In genomic region chr18:58228762-58229161, GRCh38 we compare ENCODE assay signal across 19 cellular contexts.
DNase-seq lines count a peak whose midpoint lies in the region; ATAC-seq and TF ChIP-seq lines count a peak whose summit lies in the region.
"Had no signal": no experiment of that assay in that cellular context is flagged by ENCODE, and none has a peak within 500 bp of the region (broad histone marks: within the 10 kb centered on the region; RNA-seq: fewer than 3 reads in every experiment).

No MANE protein-coding gene starts in this region.

- no peaks in the 10 kb centered on the region for H3K27me3 Mint-ChIP-seq in WTC11 (ENCODE audit: low read depth)
- H3K27me3 Mint-ChIP-seq: IgD-negative memory B cell had no signal

- H3K27ac Mint-ChIP-seq in WTC11: peak overlapping the region; percentile 69
- H3K27ac Mint-ChIP-seq: IgD-negative memory B cell had no signal

- TF ChIP-seq EP300 in stomach (IDR thresholded peaks at IDR 0.05): no peak

- H3K4me3 Mint-ChIP-seq in WTC11: no peak overlapping the region
- H3K4me3 Mint-ChIP-seq: CD4-positive, CD25-positive, alpha-beta regulatory T cell; IgD-negative memory B cell had no signal

- peaks cover 53% of the 10 kb centered on the region for H3K4me1 ChIP-seq in iPS-20b (ENCODE audit: insufficient read depth, low read length)
- H3K4me1 ChIP-seq in stomach: peaks cover 46 to 97% (median 78%) of the 10 kb centered on the region in 4 donors

- ATAC-seq in WTC11: peak; percentile 81
- ATAC-seq in GM21717 (IDR thresholded peaks at IDR 0.05; ENCODE audit: unreplicated experiment): no peak

- 50 to 75% (median 59%) methylated on average over 7 of the region's 7 CpGs for WGBS in stomach, 5 donors

- peaks cover 5% of the 10 kb centered on the region; the same call in 1 of the 2 replicates for H3K9me3 Mint-ChIP-seq in WTC11
- H3K9me3 Mint-ChIP-seq: CD4-positive, CD25-positive, alpha-beta regulatory T cell had no signal

- no peak overlapping the region for H3K27ac ChIP-seq in iPS-20b (ENCODE audit: low read length)
- peak overlapping the region; percentile 68 to 93 (median 71) for H3K27ac ChIP-seq in stomach
- no peak overlapping the region for H3K27ac ChIP-seq in substantia nigra (ENCODE audit: low read depth, low read length, poor library complexity, severe bottlenecking)
- H3K27ac ChIP-seq in RWPE1: no peak overlapping the region
- H3K27ac ChIP-seq: Peyer's patch had no signal

- H3K9me3 ChIP-seq in iPS-20b (ENCODE audit: insufficient read depth, low read depth, low read length) (no peaks in the 10 kb centered on the region), stomach (no peaks in the 10 kb centered on the region)
- H3K9me3 ChIP-seq: HAP-1, Peyer's patch had no signal

- peaks cover 3% of the 10 kb centered on the region for H3K36me3 Mint-ChIP-seq in WTC11
- H3K36me3 Mint-ChIP-seq: CD4-positive, CD25-positive, alpha-beta regulatory T cell had no signal

- POLR2A ChIA-PET in WTC11 (lab: Charles Lee) (no interaction called here), RWPE1 (lab: Yijun Ruan, JAX; ENCODE audit: low non-redundant PET) (no interaction called here)

- no peak overlapping the region for H3K9ac ChIP-seq in iPS-20b (ENCODE audit: low read depth, low read length)

- intact Hi-C loops in stomach (cut with DNase I; ENCODE audit: low total_unique reads): no loop called here

- CTCF ChIA-PET in WTC11 (lab: Charles Lee) (interaction anchor here (0.9 to 4.9 kb wide), 4 partner anchors 34 to 185 kb away, joined by 3 to 19 read pairs (median 3); partner anchors contain the start of gene NEDD4L), RWPE1 (lab: Yijun Ruan, JAX) (interaction anchor here (0.6 kb wide), 1 partner anchor 71 kb away, joined by 4 read pairs; no protein-coding TSS in a partner anchor)

- no peak for TF ChIP-seq POLR2A in stomach (IDR thresholded peaks at IDR 0.05)

- H3K4me1 Mint-ChIP-seq in WTC11: peaks cover 83% of the 10 kb centered on the region
- H3K4me1 Mint-ChIP-seq: CD4-positive, CD25-positive, alpha-beta regulatory T cell had no signal

- no peak for TF ChIP-seq CTCF in WTC11 (IDR thresholded peaks at IDR 0.05)
- TF ChIP-seq CTCF in stomach (IDR thresholded peaks at IDR 0.05): no peak
- TF ChIP-seq CTCF in RWPE1 (conservative IDR thresholded peaks at IDR 0.05; ENCODE audit: low read depth): no peak

- H3K36me3 ChIP-seq in H7 (replicated peaks; ENCODE audit: control insufficient read depth, insufficient read depth, low read length) (no peaks in the 10 kb centered on the region), iPS-20b (ENCODE audit: insufficient read depth, low read depth, low read length) (no peaks in the 10 kb centered on the region), stomach (no peaks in the 10 kb centered on the region)
- H3K36me3 ChIP-seq: HAP-1, Peyer's patch had no signal

- no peaks in the 10 kb centered on the region for H3K27me3 ChIP-seq in H7 (ENCODE audit: control insufficient read depth, insufficient read depth, low read length)
- no peaks in the 10 kb centered on the region for H3K27me3 ChIP-seq in iPS-20b (ENCODE audit: insufficient read depth, low read length)
- no peaks in the 10 kb centered on the region for H3K27me3 ChIP-seq in stomach
- H3K27me3 ChIP-seq: Peyer's patch had no signal

- DNase-seq in H7 (peak; percentile 37), WTC11 (ENCODE audit: low spot score) (peak; percentile 34), stomach (peak; percentile 17), substantia nigra (lab: John Stamatoyannopoulos, UW) (no peak), RWPE1 (ENCODE audit: low spot score) (no peak)
- no peak for DNase-seq in activated CD4-positive, alpha-beta T cell treated with anti-CD3 and anti-CD28 coated beads for 48 hours
- DNase-seq: AML-193; Calu3; CD4-positive, CD25-positive, alpha-beta regulatory T cell; DMS79 treated with DMSO at 0.1 percent for 48 hours; GDM1; NCI-H1930; NCI-H510A; Peyer's patch; SIG-M5 had no signal

- H3K4me3 ChIP-seq in H7 (ENCODE audit: insufficient read depth, low read depth, low read length): no peak overlapping the region
- H3K4me3 ChIP-seq in iPS-20b (ENCODE audit: low read length): peak overlapping the region; percentile 5; the same call in 1 of the 2 replicates
- no peak overlapping the region for H3K4me3 ChIP-seq in stomach
- H3K4me3 ChIP-seq: HAP-1, Peyer's patch had no signal

TF ChIP-seq in WTC11, 78 proteins besides CTCF, POLR2A, EP300 and RAD21:
- no peak for TF ChIP-seq NR1H2 (CRISPR knock-in tag; IDR thresholded peaks at IDR 0.05)
- no peak for TF ChIP-seq PRRX2 (CRISPR knock-in tag; IDR thresholded peaks at IDR 0.05)
- 0 out of 2 replicates have a peak, but pooled peaks have one; percentile 20 for TF ChIP-seq CREB1 (CRISPR knock-in tag; IDR thresholded peaks at IDR 0.05)
- no peak for TF ChIP-seq TEAD4 (CRISPR knock-in tag; IDR thresholded peaks at IDR 0.05)
- no peak for TF ChIP-seq GTF2I (CRISPR knock-in tag; conservative IDR thresholded peaks at IDR 0.05)

Comparison
In these comparisons a context has a peak if more than half of its experiments do, and no peak if none do; other contexts are left out.
1. DNase-seq: peak in H7 (single experiment), WTC11 (single experiment) and stomach (single experiment); none in substantia nigra (0 of 49), RWPE1 (single experiment) and activated CD4-positive, alpha-beta T cell treated with anti-CD3 and anti-CD28 coated beads for 48 hours (single experiment).
2. H3K27ac ChIP-seq: peak in stomach (5 of 5); none in iPS-20b (single experiment), substantia nigra (single experiment) and RWPE1 (single experiment).